29 cellular contexts compared by ENCODE assay signal in genomic region chr2:86382108-86382507, GRCh38.
"Had no signal": no experiment of that assay in that cellular context is flagged by ENCODE, and none has a peak within 500 bp of the region (broad histone marks: within the 10 kb centered on the region; RNA-seq: fewer than 3 reads in every experiment).

No MANE protein-coding gene starts in this region.

- H3K4me3 Mint-ChIP-seq: activated CD4-positive, alpha-beta memory T cell treated with anti-CD3 and anti-CD28 coated beads for 36 hours; activated CD4-positive, alpha-beta T cell treated with anti-CD3 and anti-CD28 coated beads, Interleukin-2, amount 10 ng/mL, durations not matched to agents 24 days and 14 days; activated CD8-positive, alpha-beta memory T cell treated with anti-CD3 and anti-CD28 coated beads, Interleukin-2, amount 10 ng/mL, durations not matched to agents 7 days and 5 days; activated CD8-positive, alpha-beta T cell treated with anti-CD3 and anti-CD28 coated beads, Interleukin-2, amount 10 ng/mL, durations not matched to agents 7 days and 5 days; activated naive CD8-positive, alpha-beta T cell treated with anti-CD3 and anti-CD28 coated beads for 36 hours; activated naive CD8-positive, alpha-beta T cell treated with anti-CD3 and anti-CD28 coated beads, Interleukin-2, amount 50 U/mL, for 24 hours; activated T-cell treated with anti-CD3 and anti-CD28 coated beads, Interleukin-2, amount 50 U/mL, for 24 hours; activated T-cell treated with anti-CD3 and anti-CD28 coated beads, Interleukin-2, amount 50 U/mL, for 72 hours; endodermal cell had no signal

- H3K9me3 ChIP-seq: adrenal gland, body of pancreas, colonic mucosa, gastrocnemius medialis had no signal

- H3K9me3 Mint-ChIP-seq: activated CD4-positive, alpha-beta memory T cell treated with anti-CD3 and anti-CD28 coated beads for 36 hours; activated naive CD8-positive, alpha-beta T cell treated with anti-CD3 and anti-CD28 coated beads, Interleukin-2, amount 50 U/mL, for 24 hours; activated T-cell treated with anti-CD3 and anti-CD28 coated beads, Interleukin-2, amount 50 U/mL, for 24 hours; endodermal cell had no signal

- DNase-seq: activated CD4-positive, alpha-beta memory T cell treated with anti-CD3 and anti-CD28 coated beads for 36 hours; activated CD4-positive, alpha-beta T cell treated with anti-CD3 and anti-CD28 coated beads, Interleukin-2, amount 10 ng/mL, durations not matched to agents 24 days and 14 days; activated CD8-positive, alpha-beta memory T cell treated with anti-CD3 and anti-CD28 coated beads, Interleukin-2, amount 10 ng/mL, durations not matched to agents 7 days and 5 days; activated CD8-positive, alpha-beta memory T cell treated with anti-CD3 and anti-CD28 coated beads, Interleukin-2, amount 50 U/mL, for 48 hours; activated CD8-positive, alpha-beta T cell treated with anti-CD3 and anti-CD28 coated beads, Interleukin-2, amount 10 ng/mL, durations not matched to agents 7 days and 5 days; activated gamma-delta T cell; activated naive CD4-positive, alpha-beta T cell; activated naive CD4-positive, alpha-beta T cell treated with anti-CD3 and anti-CD28 coated beads, Interleukin-2, amount 50 U/mL, for 16 hours; activated naive CD8-positive, alpha-beta T cell treated with anti-CD3 and anti-CD28 coated beads for 36 hours; activated naive CD8-positive, alpha-beta T cell treated with anti-CD3 and anti-CD28 coated beads, Interleukin-2, amount 50 U/mL, for 24 hours; activated T-cell treated with anti-CD3 and anti-CD28 coated beads for 4 hours; activated T-cell treated with anti-CD3 and anti-CD28 coated beads, Interleukin-2, amount 50 U/mL, for 24 hours; activated T-cell treated with anti-CD3 and anti-CD28 coated beads, Interleukin-2, amount 50 U/mL, for 72 hours; adrenal gland; amygdala; aorta; body of pancreas; central memory CD4-positive, alpha-beta T cell; cerebellar nuclear complex; colonic mucosa; dorsolateral prefrontal cortex; effector memory CD4-positive, alpha-beta T cell; endodermal cell; foreskin fibroblast; gastrocnemius medialis; glutamatergic neuron; T-helper 2 cell had no signal

- H3K27me3 ChIP-seq: adrenal gland, body of pancreas, cardiac muscle cell, colonic mucosa, dorsolateral prefrontal cortex, gastrocnemius medialis had no signal

- H3K4me1 Mint-ChIP-seq: activated CD4-positive, alpha-beta T cell treated with anti-CD3 and anti-CD28 coated beads, Interleukin-2, amount 10 ng/mL, durations not matched to agents 24 days and 14 days; activated CD8-positive, alpha-beta memory T cell treated with anti-CD3 and anti-CD28 coated beads, Interleukin-2, amount 10 ng/mL, durations not matched to agents 7 days and 5 days; activated naive CD8-positive, alpha-beta T cell treated with anti-CD3 and anti-CD28 coated beads for 36 hours; activated naive CD8-positive, alpha-beta T cell treated with anti-CD3 and anti-CD28 coated beads, Interleukin-2, amount 50 U/mL, for 24 hours had no signal

- ATAC-seq: activated CD8-positive, alpha-beta memory T cell treated with anti-CD3 and anti-CD28 coated beads, Interleukin-2, amount 10 ng/mL, durations not matched to agents 7 days and 5 days; activated CD8-positive, alpha-beta T cell treated with anti-CD3 and anti-CD28 coated beads, Interleukin-2, amount 10 ng/mL, durations not matched to agents 7 days and 5 days; activated naive CD8-positive, alpha-beta T cell treated with anti-CD3 and anti-CD28 coated beads, Interleukin-2, amount 50 U/mL, for 24 hours; activated T-cell treated with anti-CD3 and anti-CD28 coated beads, Interleukin-2, amount 50 U/mL, for 72 hours; body of pancreas; esophagus mucosa; gastrocnemius medialis had no signal

- H3K27ac ChIP-seq: adrenal gland, body of pancreas, cardiac muscle cell, colonic mucosa, dorsolateral prefrontal cortex, gastrocnemius medialis had no signal

- H3K27me3 Mint-ChIP-seq: activated CD4-positive, alpha-beta memory T cell treated with anti-CD3 and anti-CD28 coated beads for 36 hours; activated naive CD8-positive, alpha-beta T cell treated with anti-CD3 and anti-CD28 coated beads for 36 hours; activated naive CD8-positive, alpha-beta T cell treated with anti-CD3 and anti-CD28 coated beads, Interleukin-2, amount 50 U/mL, for 24 hours; activated T-cell treated with anti-CD3 and anti-CD28 coated beads, Interleukin-2, amount 50 U/mL, for 24 hours had no signal

- H3K27ac Mint-ChIP-seq: activated CD4-positive, alpha-beta memory T cell treated with anti-CD3 and anti-CD28 coated beads for 36 hours; activated CD4-positive, alpha-beta T cell treated with anti-CD3 and anti-CD28 coated beads, Interleukin-2, amount 10 ng/mL, durations not matched to agents 24 days and 14 days; activated CD8-positive, alpha-beta memory T cell treated with anti-CD3 and anti-CD28 coated beads, Interleukin-2, amount 10 ng/mL, durations not matched to agents 7 days and 5 days; activated CD8-positive, alpha-beta T cell treated with anti-CD3 and anti-CD28 coated beads, Interleukin-2, amount 10 ng/mL, durations not matched to agents 7 days and 5 days; activated naive CD8-positive, alpha-beta T cell treated with anti-CD3 and anti-CD28 coated beads for 36 hours; activated naive CD8-positive, alpha-beta T cell treated with anti-CD3 and anti-CD28 coated beads, Interleukin-2, amount 50 U/mL, for 24 hours; activated T-cell treated with anti-CD3 and anti-CD28 coated beads, Interleukin-2, amount 50 U/mL, for 24 hours; activated T-cell treated with anti-CD3 and anti-CD28 coated beads, Interleukin-2, amount 50 U/mL, for 72 hours; endodermal cell had no signal

- H3K36me3 ChIP-seq: adrenal gland, cardiac muscle cell, colonic mucosa, gastrocnemius medialis had no signal

- H3K4me1 ChIP-seq: body of pancreas, colonic mucosa had no signal

- H3K4me3 ChIP-seq: adrenal gland, body of pancreas, cardiac muscle cell, colonic mucosa, dorsolateral prefrontal cortex, gastrocnemius medialis had no signal

- H3K36me3 Mint-ChIP-seq: activated CD4-positive, alpha-beta memory T cell treated with anti-CD3 and anti-CD28 coated beads for 36 hours; activated naive CD8-positive, alpha-beta T cell treated with anti-CD3 and anti-CD28 coated beads for 36 hours had no signal
